8 cellular contexts compared by ENCODE assay signal in the genomic region with DNA sequence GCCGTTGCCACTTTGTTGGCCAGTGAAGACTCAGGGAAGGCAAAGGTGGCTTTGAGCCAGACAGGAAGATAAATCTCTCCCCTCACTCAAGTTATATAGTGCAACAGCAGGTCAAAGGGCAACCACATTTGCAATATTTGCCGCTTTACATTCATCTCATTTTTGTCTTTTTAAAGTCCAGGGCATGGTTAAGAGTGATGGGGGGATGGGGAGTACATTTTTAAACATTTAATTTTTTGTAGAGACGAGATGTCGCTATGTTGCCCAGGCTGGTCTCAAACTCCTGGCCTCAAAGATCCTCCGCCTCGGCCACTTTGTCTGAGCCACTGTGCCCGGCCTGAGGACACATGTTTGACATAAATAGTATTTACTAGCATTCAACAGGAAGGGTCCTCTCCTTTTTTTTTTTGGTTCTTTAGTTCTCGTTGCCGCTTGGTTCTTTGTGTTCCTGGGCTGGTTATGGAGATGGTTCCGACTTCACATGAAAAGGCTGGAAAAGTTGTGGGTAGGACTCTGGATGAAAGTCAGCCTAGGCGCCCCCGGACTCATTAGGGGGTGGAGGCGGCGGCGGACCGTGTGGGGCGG.
DNase-seq lines count a peak whose midpoint lies in the region; FAIRE-seq lines count a peak whose summit lies in the region.

No MANE protein-coding gene starts in this region.

- intact Hi-C loops in activated CD4-positive, alpha-beta memory T cell treated with anti-CD3 and anti-CD28 coated beads for 36 hours (cut with micrococcal nuclease), result loop anchor here (5.0 kb wide), 1 partner anchor 35 kb away; no protein-coding TSS in a partner anchor

- no peaks in the 10 kb centered on the region for H3K27me3 ChIP-seq in HAP-1 (ENCODE audit: low read depth)
- no peaks in the 10 kb centered on the region for H3K27me3 ChIP-seq in small intestine (ENCODE audit: control insufficient read depth in 2 of 2, insufficient read depth in 2 of 2, low read length in 2 of 2)

- H3K36me3 ChIP-seq in HAP-1 (replicated peaks) (no peaks in the 10 kb centered on the region), small intestine (ENCODE audit: control insufficient read depth in 2 of 2, insufficient read depth in 2 of 2, low read length in 2 of 2) (no peaks in the 10 kb centered on the region)

- no peaks in the 10 kb centered on the region for H3K27me3 Mint-ChIP-seq in activated CD4-positive, alpha-beta memory T cell treated with anti-CD3 and anti-CD28 coated beads for 36 hours

- CTCF ChIA-PET in activated CD4-positive, alpha-beta memory T cell treated with anti-CD3 and anti-CD28 coated beads for 36 hours (lab: Charles Lee), result interaction anchor here (0.8 to 4.2 kb wide), 10 partner anchors 12 to 356 kb away, joined by 3 to 28 read pairs (median 4); no protein-coding TSS in a partner anchor

- WGBS in small intestine, 3 donors, result 8 to 15% (median 15%) methylated on average over 17 of the region's 17 CpGs

- H3K4me3 Mint-ChIP-seq in activated CD4-positive, alpha-beta memory T cell treated with anti-CD3 and anti-CD28 coated beads for 36 hours, result peak overlapping the region; percentile 80

- POLR2A ChIA-PET in activated CD4-positive, alpha-beta memory T cell treated with anti-CD3 and anti-CD28 coated beads for 36 hours (lab: Charles Lee), result interaction anchor here (1.0 to 3.8 kb wide), 4 partner anchors 12 to 110 kb away, joined by 3 to 39 read pairs (median 8); no protein-coding TSS in a partner anchor

- in situ Hi-C loops in HAP-1 (cut with MboI; ENCODE audit: low sequenced_read_pairs), result no loop called here

- peak overlapping the region; percentile 66 for H3K27ac Mint-ChIP-seq in activated CD4-positive, alpha-beta memory T cell treated with anti-CD3 and anti-CD28 coated beads for 36 hours

- H3K4me1 ChIP-seq in HAP-1 (peaks cover 3% of the 10 kb centered on the region; the same call in 1 of the 2 replicates), small intestine (ENCODE audit: control insufficient read depth in 2 of 2, insufficient read depth in 1 of 2, low read depth in 1 of 2, low read length in 1 of 2) (peaks cover 11 to 14% of the 10 kb centered on the region in 2 donors)

- no peaks in the 10 kb centered on the region for H3K36me3 Mint-ChIP-seq in activated CD4-positive, alpha-beta memory T cell treated with anti-CD3 and anti-CD28 coated beads for 36 hours

- peak overlapping the region; percentile 62 to 84 for H3K27ac ChIP-seq in small intestine (ENCODE audit: low read depth in 1 of 2, low read length in 1 of 2)

- H3K4me1 Mint-ChIP-seq in activated CD4-positive, alpha-beta memory T cell treated with anti-CD3 and anti-CD28 coated beads for 36 hours (ENCODE audit: low read depth), result peaks cover 42% of the 10 kb centered on the region

- DNase-seq in HAP-1 (ENCODE audit: low spot score in 2 of 2), result no peak
- no peak for DNase-seq in activated CD4-positive, alpha-beta memory T cell treated with anti-CD3 and anti-CD28 coated beads for 36 hours
- no peak for DNase-seq in small intestine
- no peak for DNase-seq in GM19239 (ENCODE audit: insufficient read length, low spot score)
- no peak for DNase-seq in mesenteric fat pad (ENCODE audit: low spot score)
- no peak for DNase-seq in NK-92 treated with Interleukin-12 subunit alpha and Interleukin-12 subunit beta, amount 100 ng/mL, for 24 hours (lab: John Stamatoyannopoulos, UW)
- no peak for DNase-seq in NOMO-1 treated with dmso at 0.1 percent for 144 hours (lab: John Stamatoyannopoulos, UW; ENCODE audit: unreplicated experiment)

- FAIRE-seq in small intestine (lab: Jason Lieb, UNC), result no peak
- no peak for FAIRE-seq in GM19239 (lab: Jason Lieb, UNC)

- H3K4me3 ChIP-seq in HAP-1, result peak overlapping the region; percentile 53
- H3K4me3 ChIP-seq in iPS-11a (ENCODE audit: low read depth, low read length), result peak overlapping the region; percentile 30
- H3K4me3 ChIP-seq in small intestine (ENCODE audit: low read depth in 1 of 2, low read length in 2 of 2), result peak overlapping the region in 1 of 2 donors; percentile 38

- no peaks in the 10 kb centered on the region for H3K9me3 ChIP-seq in HAP-1
- H3K9me3 ChIP-seq in small intestine (ENCODE audit: control insufficient read depth, low read depth), result no peaks in the 10 kb centered on the region

- no peaks in the 10 kb centered on the region for H3K9me3 Mint-ChIP-seq in activated CD4-positive, alpha-beta memory T cell treated with anti-CD3 and anti-CD28 coated beads for 36 hours
